8 cellular contexts compared by ENCODE assay signal in the genomic region with DNA sequence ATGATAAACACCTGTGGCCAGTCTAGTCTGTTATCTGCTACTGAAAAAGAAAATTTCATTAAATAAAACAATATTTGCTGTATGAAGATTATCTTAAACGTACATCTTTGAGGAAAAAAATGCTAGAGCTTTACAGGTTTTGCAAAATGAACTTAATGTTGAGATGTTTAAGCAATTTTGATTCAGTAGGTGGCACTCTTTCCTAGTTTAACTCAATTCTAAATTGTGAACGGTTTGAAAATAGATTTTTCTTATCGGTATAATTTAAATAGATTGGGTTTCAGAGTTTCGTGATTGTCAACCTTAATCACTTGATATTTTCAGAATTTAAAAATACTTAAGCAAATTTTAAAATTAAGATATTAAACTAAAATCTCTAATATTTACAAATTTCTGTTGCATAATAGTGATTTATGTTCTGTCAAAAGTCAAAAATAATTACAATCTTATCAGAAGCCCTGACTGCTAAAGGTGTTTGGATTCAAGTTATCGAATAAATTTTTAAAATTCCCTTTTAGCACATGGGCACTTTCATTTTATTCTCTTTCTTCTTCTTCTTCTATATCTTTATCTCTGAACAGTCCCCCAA. TPM values are rescaled to one million over a fixed set of nuclear protein-coding genes. Genes with fewer than 3 reads are reported as not detected.
DNase-seq lines count a peak whose midpoint lies in the region; ATAC-seq and TF ChIP-seq lines count a peak whose summit lies in the region.

No MANE protein-coding gene starts in this region.

- H3K4me1 Mint-ChIP-seq in CD8-positive, alpha-beta T cell (ENCODE audit: low read depth) = peaks cover 29% of the 10 kb centered on the region

- H3K4me3 ChIP-seq in CD8-positive, alpha-beta T cell (ENCODE audit: low read depth, low read length) = no peak overlapping the region
- H3K4me3 ChIP-seq in RWPE2 (ENCODE audit: severe bottlenecking) = no peak overlapping the region

- no peaks in the 10 kb centered on the region for H3K9me3 ChIP-seq in CD8-positive, alpha-beta T cell (ENCODE audit: low read length)
- H3K9me3 ChIP-seq in RWPE2 (ENCODE audit: severe bottlenecking) = no peaks in the 10 kb centered on the region

- H3K4me1 ChIP-seq in CD8-positive, alpha-beta T cell (ENCODE audit: insufficient read depth, low read length) = peaks cover 23% of the 10 kb centered on the region
- no peaks in the 10 kb centered on the region for H3K4me1 ChIP-seq in RWPE2 (ENCODE audit: insufficient read depth, poor library complexity, severe bottlenecking)

- DNase-seq in CD8-positive, alpha-beta T cell = no peak
- DNase-seq in RWPE2 (ENCODE audit: low spot score) (no peak), pons (ENCODE audit: low spot score) (peak; percentile 63), retina (no peak), head of caudate nucleus (no peak), nucleus accumbens (lab: John Stamatoyannopoulos, UW) (no peak)

- no peak overlapping the region for H3K27ac ChIP-seq in CD8-positive, alpha-beta T cell (ENCODE audit: low read depth, low read length)
- no peak overlapping the region for H3K27ac ChIP-seq in RWPE2 (ENCODE audit: poor library complexity, severe bottlenecking)

- peak overlapping the region; percentile 29 for H3K4me3 Mint-ChIP-seq in CD8-positive, alpha-beta T cell

- peak; percentile 79 for TF ChIP-seq CTCF in CD8-positive, alpha-beta T cell (IDR thresholded peaks at IDR 0.05)
- TF ChIP-seq CTCF in RWPE2 (IDR thresholded peaks at IDR 0.05; ENCODE audit: poor library complexity, severe bottlenecking) = peak; percentile 97

- no peaks in the 10 kb centered on the region for H3K9me3 Mint-ChIP-seq in CD8-positive, alpha-beta T cell

- TF ChIP-seq RAD21 in Ishikawa (IDR thresholded peaks at IDR 0.05; ENCODE audit: low read depth) = peak; percentile 68

- no peak overlapping the region for H3K27ac Mint-ChIP-seq in CD8-positive, alpha-beta T cell

- H3K27me3 ChIP-seq in CD8-positive, alpha-beta T cell (ENCODE audit: insufficient read depth, low read length) = no peaks in the 10 kb centered on the region
- no peaks in the 10 kb centered on the region for H3K27me3 ChIP-seq in RWPE2 (ENCODE audit: insufficient read depth, poor library complexity, severe bottlenecking)

- H3K36me3 Mint-ChIP-seq in CD8-positive, alpha-beta T cell = no peaks in the 10 kb centered on the region

- H3K36me3 ChIP-seq in CD8-positive, alpha-beta T cell (ENCODE audit: insufficient read depth, low read length) = no peaks in the 10 kb centered on the region
- no peaks in the 10 kb centered on the region for H3K36me3 ChIP-seq in RWPE2 (ENCODE audit: low read depth)

- intact Hi-C loops in CD8-positive, alpha-beta T cell (cut with DNase I, micrococcal nuclease) = loop anchor here (1.0 to 10.0 kb wide), 11 partner anchors 24 to 1494 kb away; a partner anchor contains a TSS
- intact Hi-C loops in head of caudate nucleus (cut with DNase I) = no loop called here

- H3K27me3 Mint-ChIP-seq in CD8-positive, alpha-beta T cell (ENCODE audit: low read depth) = no peaks in the 10 kb centered on the region

- TF ChIP-seq EP300 in Ishikawa (IDR thresholded peaks at IDR 0.05; ENCODE audit: borderline replicate concordance) = no peak

- CTCF ChIA-PET in CD8-positive, alpha-beta T cell (lab: Charles Lee) = interaction anchor here (0.6 to 4.2 kb wide), 19 partner anchors 8 to 553 kb away, joined by 3 to 48 read pairs (median 4); no protein-coding TSS in a partner anchor

- peak; percentile 38 for ATAC-seq in CD8-positive, alpha-beta T cell
- ATAC-seq in RWPE2 (ENCODE audit: low read depth) (no peak), esophagus mucosa (peak; percentile 40)

- POLR2A ChIA-PET in CD8-positive, alpha-beta T cell (lab: Charles Lee) = no interaction called here

TF ChIP-seq in Ishikawa, 13 proteins besides CTCF, POLR2A, EP300 and RAD21:
- TF ChIP-seq ZBTB7A (IDR thresholded peaks at IDR 0.05; ENCODE audit: low read depth) = no peak
- no peak for TF ChIP-seq FOXM1 (IDR thresholded peaks at IDR 0.05; ENCODE audit: borderline replicate concordance, low read depth)
- no peak for TF ChIP-seq CREB1 (IDR thresholded peaks at IDR 0.05; ENCODE audit: low read depth)
- TF ChIP-seq CEBPB (IDR thresholded peaks at IDR 0.05) = no peak
- no peak for TF ChIP-seq TCF12 (IDR thresholded peaks at IDR 0.05; ENCODE audit: low read depth)
- no peak for TF ChIP-seq NFIC (IDR thresholded peaks at IDR 0.05)
- no peak for TF ChIP-seq TEAD4 (IDR thresholded peaks at IDR 0.05)
- TF ChIP-seq TAF1 (IDR thresholded peaks at IDR 0.05; ENCODE audit: low read depth) = no peak
- TF ChIP-seq EGR1 (IDR thresholded peaks at IDR 0.05) = no peak
- no peak for TF ChIP-seq YY1 (IDR thresholded peaks at IDR 0.05; ENCODE audit: low read depth)

RNA-seq across cellular contexts. Expression of a gene that starts 7.0 kb away (rescaled TPM):
- 10 to 100 TPM; 25.2 to 28.4 TPM for total RNA-seq in CD8-positive, alpha-beta T cell
- 21.0 TPM for total RNA-seq in esophagus mucosa

RNA-seq across cellular contexts. Expression of a gene that starts 47.0 kb away (rescaled TPM):
- total RNA-seq in CD8-positive, alpha-beta T cell = 100 to 1,000 TPM; 189 to 201 TPM
- 53.4 TPM for total RNA-seq in esophagus mucosa
